Comparison of ENCODE assay signal across 12 cellular contexts in genomic region chr1:54805981-54806381, GRCh38. TPM values are rescaled to one million over a fixed set of nuclear protein-coding genes. Genes with fewer than 3 reads are reported as not detected.
"Had no signal": no experiment of that assay in that cellular context is flagged by ENCODE, and none has a peak within 500 bp of the region (broad histone marks: within the 10 kb centered on the region; RNA-seq: fewer than 3 reads in every experiment).

No MANE protein-coding gene starts in this region.

- DNase-seq: activated CD4-positive, alpha-beta T cell treated with anti-CD3 and anti-CD28 coated beads, Interleukin-2, amount 50 U/mL, for 4 hours; activated naive CD4-positive, alpha-beta T cell treated with anti-CD3 and anti-CD28 coated beads, Interleukin-2, amount 50 U/mL, for 16 hours; effector memory CD8-positive, alpha-beta T cell; nephron progenitor cell; sigmoid colon; stimulated activated CD4-positive, alpha-beta T cell treated with anti-CD3 and anti-CD28 coated beads, Interleukin-2, amount 100 ng/mL, for 24 hours; stimulated activated naive CD4-positive, alpha-beta T cell treated with Interleukin-2 at 50 U/mL for 16 hours; T-helper 2 cell; testis had no signal

- H3K4me1 ChIP-seq: testis had no signal

- H3K27me3 ChIP-seq: adrenal gland, testis had no signal

- H3K4me3 ChIP-seq: adrenal gland, sigmoid colon had no signal

- H3K36me3 ChIP-seq: adrenal gland, sigmoid colon had no signal

- ATAC-seq: effector memory CD8-positive, alpha-beta T cell had no signal

- H3K9me3 ChIP-seq: adrenal gland, sigmoid colon, testis had no signal

- H3K27ac ChIP-seq: sigmoid colon, testis had no signal

RNA-seq across cellular contexts. Expression of gene TTC22, which starts 4.9 kb away (rescaled TPM):
- total RNA-seq: osteoblast, pulmonary artery endothelial cell had no signal
